8 cellular contexts compared by ENCODE assay signal in the genomic region with DNA sequence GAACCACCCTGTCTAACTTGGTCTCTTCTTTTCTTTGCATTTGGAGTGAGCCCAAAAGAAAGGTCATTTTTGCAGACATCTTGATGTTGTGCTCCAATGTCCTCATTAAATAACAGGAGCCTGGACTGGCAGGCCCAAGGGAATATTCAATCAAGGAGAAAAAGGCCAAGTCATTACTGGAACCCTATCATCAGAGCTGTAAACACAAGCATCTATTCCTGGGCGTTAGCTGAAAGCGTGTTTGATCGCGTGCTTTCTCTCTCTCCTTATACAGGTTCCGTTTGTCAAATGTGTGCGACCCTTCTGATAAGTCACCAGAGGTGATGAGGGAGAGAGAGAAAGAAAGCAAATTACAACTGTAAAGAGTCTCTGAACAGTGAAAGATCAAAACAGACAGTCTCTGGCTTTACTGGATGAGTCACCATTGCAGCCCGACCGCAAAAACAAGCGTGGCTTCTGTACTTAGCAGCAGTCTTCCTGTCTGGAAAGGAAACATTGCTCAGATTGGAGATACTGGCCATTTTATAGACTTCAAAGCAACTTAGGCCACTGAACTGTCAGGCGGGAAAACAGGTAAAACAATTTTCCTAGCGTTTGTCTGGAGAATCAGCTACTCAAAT. TPM values are rescaled to one million over a fixed set of nuclear protein-coding genes. Genes with fewer than 3 reads are reported as not detected.
A peak's percentile ranks its signal among the peaks of the same experiment; 100 is the strongest.
DNase-seq lines count a peak whose midpoint lies in the region; ATAC-seq and TF ChIP-seq lines count a peak whose summit lies in the region.

No MANE protein-coding gene starts in this region.

- H3K79me2 ChIP-seq in smooth muscle cell (ENCODE audit: low read depth): no peaks in the 10 kb centered on the region

- no peak overlapping the region for H3K4me3 ChIP-seq in fibroblast of villous mesenchyme (ENCODE audit: low read depth, low read length)
- no peak overlapping the region for H3K4me3 ChIP-seq in smooth muscle cell

- peak; percentile 36 to 77 (median 70) for DNase-seq in CD4-positive, alpha-beta T cell
- DNase-seq in NCI-H2227 treated with DMSO at 0.1 percent for 48 hours (lab: John Stamatoyannopoulos, UW) (peak; percentile 18), activated T-cell treated with anti-CD3 and anti-CD28 coated beads for 1 hour (ENCODE audit: low read depth) (peak; percentile 56), fibroblast of villous mesenchyme (ENCODE audit: low read depth) (peak; percentile 95), smooth muscle cell (lab: John Stamatoyannopoulos, UW; ENCODE audit: unreplicated experiment) (peak; percentile 3), retina (no peak), NCI-H774 (lab: John Stamatoyannopoulos, UW) (no peak)

- H3K4me2 ChIP-seq in smooth muscle cell: peak overlapping the region; percentile 65

- H3K27me3 Mint-ChIP-seq in CD4-positive, alpha-beta T cell: no peaks in the 10 kb centered on the region

- no peak for TF ChIP-seq CTCF in CD4-positive, alpha-beta T cell (IDR thresholded peaks at IDR 0.05)
- no peak for TF ChIP-seq CTCF in fibroblast of villous mesenchyme (IDR thresholded peaks at IDR 0.05; ENCODE audit: insufficient read depth, low read depth, low read length)
- TF ChIP-seq CTCF in smooth muscle cell (IDR thresholded peaks at IDR 0.05; ENCODE audit: borderline replicate concordance, insufficient read depth, poor library complexity, severe bottlenecking): no peak

- H4K20me1 ChIP-seq in smooth muscle cell (ENCODE audit: low read depth): no peaks in the 10 kb centered on the region

- H3F3A ChIP-seq in smooth muscle cell (ENCODE audit: low read depth): peaks cover 21% of the 10 kb centered on the region

- H3K4me1 Mint-ChIP-seq in CD4-positive, alpha-beta T cell (ENCODE audit: low read depth): peaks cover 23% of the 10 kb centered on the region

- CTCF ChIA-PET in CD4-positive, alpha-beta T cell (lab: Charles Lee): interaction anchor here (0.5 to 1.4 kb wide), 8 partner anchors 11 to 1394 kb away, joined by 3 to 6 read pairs (median 5); no protein-coding TSS in a partner anchor

- intact Hi-C loops in CD4-positive, alpha-beta T cell (cut with DNase I, micrococcal nuclease): loop anchor here (2.0 to 10.0 kb wide), 2 partner anchors 193 kb away; no protein-coding TSS in a partner anchor

- peak overlapping the region; percentile 56 for H3K4me3 Mint-ChIP-seq in CD4-positive, alpha-beta T cell

- under 1% methylated on average over 11 of the region's 11 CpGs for WGBS in smooth muscle cell (ENCODE audit: low lambda C conversion rate)

- H3K9me3 Mint-ChIP-seq in CD4-positive, alpha-beta T cell: peaks cover 4% of the 10 kb centered on the region

- no peaks in the 10 kb centered on the region for H3K27me3 ChIP-seq in CD4-positive, alpha-beta T cell (ENCODE audit: control insufficient read depth, insufficient read depth, low read length)
- H3K27me3 ChIP-seq in smooth muscle cell (ENCODE audit: low read depth): no peaks in the 10 kb centered on the region

- H2AFZ ChIP-seq in smooth muscle cell (ENCODE audit: low read depth): peak overlapping the region; percentile 78

- peak overlapping the region; percentile 57 for H3K27ac ChIP-seq in CD4-positive, alpha-beta T cell (ENCODE audit: low read depth, low read length)
- H3K27ac ChIP-seq in smooth muscle cell (ENCODE audit: low read depth): peak overlapping the region; percentile 95

- no peaks in the 10 kb centered on the region for H3K36me3 ChIP-seq in smooth muscle cell (ENCODE audit: low read depth)

- no peaks in the 10 kb centered on the region for H3K9me3 ChIP-seq in CD4-positive, alpha-beta T cell (ENCODE audit: control insufficient read depth, low read length)
- no peaks in the 10 kb centered on the region for H3K9me3 ChIP-seq in smooth muscle cell (replicated peaks; ENCODE audit: low read depth)

- peak overlapping the region; percentile 97 for H3K27ac Mint-ChIP-seq in CD4-positive, alpha-beta T cell

- ATAC-seq in CD4-positive, alpha-beta T cell (ENCODE audit: poor library complexity): peak; percentile 96
- ATAC-seq in GM21825 (IDR thresholded peaks at IDR 0.05; ENCODE audit: unreplicated experiment): peak; percentile 93

- H3K9ac ChIP-seq in smooth muscle cell (ENCODE audit: low read depth): peak overlapping the region; percentile 59

- H3K4me1 ChIP-seq in smooth muscle cell (ENCODE audit: low read depth): peaks cover 6% of the 10 kb centered on the region

- no peaks in the 10 kb centered on the region for H3K36me3 Mint-ChIP-seq in CD4-positive, alpha-beta T cell (ENCODE audit: low read depth)

- POLR2A ChIA-PET in CD4-positive, alpha-beta T cell (lab: Charles Lee): interaction anchor here (0.6 to 2.8 kb wide), 8 partner anchors 10 to 1393 kb away, joined by 3 to 23 read pairs (median 4); a partner anchor contains a TSS

RNA-seq across cellular contexts. Expression of a gene that starts 39.5 kb away (rescaled TPM):
- total RNA-seq in CD4-positive, alpha-beta T cell: 1 to 10 TPM; 2.1 to 2.9 TPM
- total RNA-seq in fibroblast of villous mesenchyme (1.3 and 3.5 TPM in 2 replicates), smooth muscle cell (1.2 and 3.2 TPM in 2 replicates)
- polyA plus RNA-seq in smooth muscle cell: 0.65 and 1.3 TPM in 2 replicates

Comparison
In these comparisons a context has a peak if more than half of its experiments do, and no peak if none do; other contexts are left out.
1. DNase-seq: peak in CD4-positive, alpha-beta T cell (10 of 10), NCI-H2227 treated with DMSO at 0.1 percent for 48 hours (single experiment), activated T-cell treated with anti-CD3 and anti-CD28 coated beads for 1 hour (single experiment), fibroblast of villous mesenchyme (single experiment) and smooth muscle cell (single experiment); none in retina (single experiment) and NCI-H774 (single experiment).